In genomic region chr7:101838837-101839483, GRCh38 we compare ENCODE assay signal across 1 cellular context.
TF ChIP-seq lines count a peak whose summit lies in the region.

No MANE protein-coding gene starts in this region.

TF ChIP-seq in HEK293, 187 proteins besides CTCF, POLR2A, EP300 and RAD21 (continued from another document):
- TF ChIP-seq PRDM4 (tag by site-specific recombination; IDR thresholded peaks at IDR 0.05), result 0 out of 2 replicates have a peak, but pooled peaks have one; percentile 54
- 0 out of 2 replicates have a peak, but pooled peaks have one; percentile 29 for TF ChIP-seq ZNF629 (tag by site-specific recombination; IDR thresholded peaks at IDR 0.05)
- no peak for TF ChIP-seq ZNF707 (tag by site-specific recombination; IDR thresholded peaks at IDR 0.05)
- no peak for TF ChIP-seq ZNF10 (tag by site-specific recombination; IDR thresholded peaks at IDR 0.05)
- 0 out of 2 replicates have a peak, but pooled peaks have one; percentile 36 for TF ChIP-seq TRIM28 (IDR thresholded peaks at IDR 0.05; ENCODE audit: borderline replicate concordance, low read length)
- TF ChIP-seq ZNF121 (tag by site-specific recombination; IDR thresholded peaks at IDR 0.05), result no peak
- no peak for TF ChIP-seq ZNF433 (tag by site-specific recombination; IDR thresholded peaks at IDR 0.05; ENCODE audit: low read depth)
- TF ChIP-seq ZNF18 (tag by site-specific recombination; IDR thresholded peaks at IDR 0.05), result no peak
